ENCODE assay signal across 8 cellular contexts in the genomic region with DNA sequence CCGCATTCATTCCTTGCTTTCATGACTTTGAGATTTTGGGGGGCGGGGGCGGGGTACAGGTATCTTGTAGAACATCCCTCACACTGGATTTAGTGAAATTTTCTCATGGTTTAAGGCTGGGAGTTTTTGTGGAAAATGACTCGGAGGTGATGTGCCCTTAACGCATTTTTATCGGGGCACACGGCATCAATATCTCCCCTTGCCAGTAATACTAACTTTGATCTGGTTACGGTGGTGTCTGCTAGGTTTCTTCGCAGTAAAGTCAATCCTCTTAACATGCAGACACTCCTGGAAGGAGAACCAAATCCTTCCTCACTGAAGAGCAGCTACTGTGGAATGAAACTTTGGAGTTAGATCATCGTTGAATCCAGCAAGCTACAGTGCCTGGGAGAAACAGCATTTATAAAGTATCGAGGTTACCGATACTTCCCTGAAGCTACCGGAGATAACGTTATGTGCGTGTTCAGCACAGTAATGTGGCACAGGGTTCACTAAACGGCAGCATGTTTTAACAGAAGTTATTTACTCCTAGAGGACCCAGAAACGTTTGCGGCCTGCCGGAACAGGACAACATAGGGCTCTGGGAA. TPM values are rescaled to one million over a fixed set of nuclear protein-coding genes. Genes with fewer than 3 reads are reported as not detected.
DNase-seq lines count a peak whose midpoint lies in the region; ATAC-seq and TF ChIP-seq lines count a peak whose summit lies in the region.

No MANE protein-coding gene starts in this region.

- H3K9ac ChIP-seq in mesendoderm (ENCODE audit: low read length), result peak overlapping the region; percentile 96

- H3K4me2 ChIP-seq in mesendoderm (ENCODE audit: low read length), result peak overlapping the region; percentile 34

- H3K79me2 ChIP-seq in mesendoderm (ENCODE audit: control insufficient read depth, insufficient read depth, low read length), result peaks cover 9% of the 10 kb centered on the region

- DNase-seq in heart left ventricle (no peak), left cardiac atrium (no peak), mesendoderm (no peak), vagina (ENCODE audit: extremely low spot score in 2 of 2) (no peak), A172 (ENCODE audit: low spot score) (no peak), GM19240 (ENCODE audit: insufficient read length, low spot score) (no peak), RKO (ENCODE audit: low spot score) (no peak)

- H2AK5ac ChIP-seq in mesendoderm (ENCODE audit: low read length), result no peak overlapping the region

- H3K4me3 ChIP-seq in heart left ventricle, result peak overlapping the region; percentile 56 to 95 (median 80)
- H3K4me3 ChIP-seq in mesendoderm (ENCODE audit: low read length), result peak overlapping the region; percentile 29
- H3K4me3 ChIP-seq in vagina, result peak overlapping the region; percentile 60 to 78

- no peak overlapping the region for H2BK5ac ChIP-seq in mesendoderm (ENCODE audit: low read length)

- peaks cover 0 to 35% (median 15%) of the 10 kb centered on the region in 9 donors for H3K36me3 ChIP-seq in heart left ventricle
- H3K36me3 ChIP-seq in mesendoderm (ENCODE audit: control insufficient read depth, insufficient read depth, low read length), result no peaks in the 10 kb centered on the region
- H3K36me3 ChIP-seq in vagina, result peaks cover 0 to 14% of the 10 kb centered on the region in 2 donors

- no peak overlapping the region for H4K5ac ChIP-seq in mesendoderm (ENCODE audit: low read length)

- H3K4me3 Mint-ChIP-seq in brain, result peak overlapping the region; percentile 92 to 99 (median 99)

- no peak for ATAC-seq in heart left ventricle
- ATAC-seq in left cardiac atrium, result no peak

- peaks cover 0 to 48% (median 25%) of the 10 kb centered on the region in 12 donors for H3K4me1 ChIP-seq in heart left ventricle
- H3K4me1 ChIP-seq in mesendoderm (ENCODE audit: control insufficient read depth, low read depth, low read length), result no peaks in the 10 kb centered on the region
- peaks cover 36% of the 10 kb centered on the region for H3K4me1 ChIP-seq in vagina

- peaks cover 0 to 5% (median 0%) of the 10 kb centered on the region in 5 experiments for H3K9me3 Mint-ChIP-seq in brain

- peak overlapping the region; percentile 12 for H3K23ac ChIP-seq in mesendoderm (ENCODE audit: low read length)

- peak overlapping the region; percentile 73 for H3K56ac ChIP-seq in mesendoderm (ENCODE audit: low read length)

- H2BK120ac ChIP-seq in mesendoderm (ENCODE audit: low read depth, low read length), result no peak overlapping the region

- H4K8ac ChIP-seq in mesendoderm (ENCODE audit: low read depth, low read length), result no peak overlapping the region

- no peaks in the 10 kb centered on the region for H3K79me1 ChIP-seq in mesendoderm (ENCODE audit: low read length)

- TF ChIP-seq POLR2A in heart left ventricle (IDR thresholded peaks at IDR 0.05) (no peak), vagina (IDR thresholded peaks at IDR 0.05) (no peak)

- H3K4ac ChIP-seq in mesendoderm (ENCODE audit: low read depth, low read length), result no peak overlapping the region

- WGBS in heart left ventricle, 4 donors, result 30 to 47% (median 37%) methylated on average over 19 of the region's 19 CpGs
- no CpG with 5 or more reads among the region's 19 CpGs for whole genome bisulfite sequencing in mesendoderm (ENCODE audit: extremely low coverage, insufficient coverage, low lambda C conversion rate)

- H3K27ac ChIP-seq in heart left ventricle (peak overlapping the region in 11 of 12 donors; percentile 20 to 99 (median 95)), mesendoderm (ENCODE audit: low read depth, low read length) (no peak overlapping the region), vagina (peak overlapping the region; percentile 97)

- H3K27me3 ChIP-seq in heart left ventricle (no peaks in the 10 kb centered on the region), mesendoderm (ENCODE audit: insufficient read depth, low read length, poor library complexity) (no peaks in the 10 kb centered on the region), vagina (no peaks in the 10 kb centered on the region)

- H3K27ac Mint-ChIP-seq in brain, result peak overlapping the region; percentile 99 to 100 (median 100)

- intact Hi-C loops in heart left ventricle (cut with DNase I) (loop anchor here in 2 of 10 donors (5.0 to 10.0 kb wide), 2 partner anchors 200 to 203 kb away; no protein-coding TSS in a partner anchor), left cardiac atrium (cut with DNase I) (no loop called here), vagina (cut with DNase I) (no loop called here)

- H3K36me3 Mint-ChIP-seq in brain, result peaks cover 28% of the 10 kb centered on the region

- no peak for TF ChIP-seq CTCF in heart left ventricle (IDR thresholded peaks at IDR 0.05)
- TF ChIP-seq CTCF in brain (conservative IDR thresholded peaks at IDR 0.05), result no peak
- TF ChIP-seq CTCF in vagina (IDR thresholded peaks at IDR 0.05), result no peak

- H3K27me3 Mint-ChIP-seq in brain, result peaks cover 16% of the 10 kb centered on the region

- no peaks in the 10 kb centered on the region for H3K9me3 ChIP-seq in heart left ventricle
- no peaks in the 10 kb centered on the region for H3K9me3 ChIP-seq in vagina

- H2BK15ac ChIP-seq in mesendoderm (replicated peaks; ENCODE audit: low read depth), result no peak overlapping the region

- H3K18ac ChIP-seq in mesendoderm (ENCODE audit: low read length), result no peak overlapping the region

- peaks cover 44% of the 10 kb centered on the region for H3K4me1 Mint-ChIP-seq in brain

RNA-seq across cellular contexts. Expression of a gene that starts 1.2 kb away (rescaled TPM):
- total RNA-seq in heart left ventricle, result 100 to 1,000 TPM; 129 to 376 (median 145) TPM
- polyA plus RNA-seq in heart left ventricle, result 100 to 1,000 TPM; 200 to 405 TPM
- total RNA-seq in left cardiac atrium, result 100 to 1,000 TPM; 138 to 141 TPM
- polyA plus RNA-seq in brain (ENCODE audit: insufficient read depth, low read depth, low replicate concordance), result 1,097 TPM
- 198 TPM for polyA plus RNA-seq in mesendoderm (2013, experiment 1 of 2)
- 199 TPM for polyA plus RNA-seq in mesendoderm (2013, experiment 2 of 2)
- total RNA-seq in vagina, result 135 TPM
- total RNA-seq in A172 (2014; rRNA removed; shearing (Covaris generic)), result 189 and 200 TPM in 2 replicates

RNA-seq across cellular contexts. Expression of a gene that starts 43.5 kb away (rescaled TPM):
- total RNA-seq in heart left ventricle (100 to 1,000 TPM in 3 of 9 donors, 10 to 100 TPM in 6; 54.0 to 212 (median 88.6) TPM), left cardiac atrium (10 to 100 TPM; 76.7 to 85.7 TPM), vagina (71.5 TPM)
- polyA plus RNA-seq in heart left ventricle (100 to 1,000 TPM in 1 of 2 donors, 10 to 100 TPM in 1; 42.8 to 145 TPM), brain (ENCODE audit: insufficient read depth, low read depth, low replicate concordance) (298 TPM)
- 3.3 TPM for polyA plus RNA-seq in mesendoderm (2013, experiment 1 of 2)
- 3.3 TPM for polyA plus RNA-seq in mesendoderm (2013, experiment 2 of 2)
- 27.6 and 46.1 TPM in 2 replicates for total RNA-seq in A172 (2014; rRNA removed; shearing (Covaris generic))

Comparison
In these comparisons a context has a peak if more than half of its experiments do, and no peak if none do; other contexts are left out.
1. H3K4me3 ChIP-seq: peak in every context shown above with its lines; median percentile 80 in heart left ventricle; 69 in vagina; 29 in mesendoderm.